In the genomic region with DNA sequence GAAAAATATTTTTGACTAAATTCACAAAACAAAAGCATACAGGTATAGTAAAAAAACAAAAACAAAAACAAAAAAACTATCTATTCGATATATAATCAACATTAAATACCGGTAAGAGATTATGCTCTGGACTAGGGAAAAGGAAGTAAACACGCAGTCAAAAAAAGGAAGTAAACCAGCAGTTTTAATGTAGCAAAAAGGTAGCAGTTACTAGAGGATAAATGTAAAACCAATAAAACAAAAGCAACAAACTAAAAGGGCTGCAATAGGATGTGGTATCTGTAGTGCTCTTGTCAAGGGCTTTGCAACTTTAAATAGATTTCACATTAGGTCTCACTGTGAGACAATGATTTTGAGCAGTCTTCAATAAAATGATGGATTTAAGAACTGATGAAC, we compare ENCODE assay signal across 1 cellular context.
TF ChIP-seq lines count a peak whose summit lies in the region.

No MANE protein-coding gene starts in this region.

TF ChIP-seq in GM12878, 131 proteins besides CTCF, POLR2A, EP300 and RAD21:
- no peak for TF ChIP-seq NFIC (IDR thresholded peaks at IDR 0.05; ENCODE audit: low read depth, low read length)
- TF ChIP-seq NFYA (IDR thresholded peaks at IDR 0.05; ENCODE audit: borderline replicate concordance, low read depth, low read length): no peak
- TF ChIP-seq RFX5 (IDR thresholded peaks at IDR 0.05; ENCODE audit: low read depth, low read length): no peak
- no peak for TF ChIP-seq MEF2A (IDR thresholded peaks at IDR 0.05; ENCODE audit: insufficient read depth, low read depth, low read length)
- TF ChIP-seq RUNX3 (IDR thresholded peaks at IDR 0.05; ENCODE audit: low read length): no peak
